In the genomic region with DNA sequence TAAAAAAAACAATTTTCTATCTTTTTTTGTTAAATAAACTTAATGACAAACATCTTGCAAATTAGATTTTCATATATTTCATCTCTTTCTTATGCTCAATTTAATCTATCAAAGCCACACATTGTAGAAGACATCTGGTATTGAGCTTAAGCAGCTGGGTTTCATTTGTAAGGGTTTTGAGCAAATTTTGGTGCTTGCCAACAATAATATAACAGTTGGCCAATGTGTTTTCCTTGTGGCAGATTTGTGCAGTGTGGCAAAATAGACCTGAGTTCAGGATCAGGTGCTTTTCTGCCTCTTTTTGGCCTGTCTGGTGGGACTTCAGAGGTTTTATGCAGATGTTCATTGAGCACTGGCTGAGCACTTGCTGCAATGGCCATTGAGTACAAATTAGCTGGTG, we compare ENCODE assay signal across 1 cellular context.
A peak's percentile ranks its signal among the peaks of the same experiment; 100 is the strongest.
TF ChIP-seq lines count a peak whose summit lies in the region.

No MANE protein-coding gene starts in this region.

TF ChIP-seq in SK-N-SH treated with all-trans-retinoic acid at 6 μM for 48 hours, 23 proteins besides CTCF, POLR2A, EP300 and RAD21 (continued from another document):
- TF ChIP-seq TSHZ2 (CRISPR knock-in tag; IDR thresholded peaks at IDR 0.05) (peak; percentile 83; the same call in 1 of the 2 replicates), TCF4 (CRISPR knock-in tag; IDR thresholded peaks at IDR 0.05; ENCODE audit: borderline replicate concordance) (peak; percentile 92)
